In genomic region chr3:127742580-127742979, GRCh38 we compare ENCODE assay signal across 24 cellular contexts.
A peak's percentile ranks its signal among the peaks of the same experiment; 100 is the strongest.
DNase-seq lines count a peak whose midpoint lies in the region; ATAC-seq, FAIRE-seq and TF ChIP-seq lines count a peak whose summit lies in the region.
"Had no signal": no experiment of that assay in that cellular context is flagged by ENCODE, and none has a peak within 500 bp of the region (broad histone marks: within the 10 kb centered on the region; RNA-seq: fewer than 3 reads in every experiment).

No MANE protein-coding gene starts in this region.

- no peak for TF ChIP-seq RAD21 in K562 (CRISPR knock-in tag; conservative IDR thresholded peaks at IDR 0.05 in 1 of 2, IDR thresholded peaks at IDR 0.05 in 1 of 2)

- no peaks in the 10 kb centered on the region for H3F3A ChIP-seq in GM23338 (replicated peaks; ENCODE audit: low read depth)

- no peaks in the 10 kb centered on the region; the same call in 2 of the 3 replicates for H3K9me3 Mint-ChIP-seq in GM23338
- H3K9me3 Mint-ChIP-seq: CD4-positive, alpha-beta memory T cell had no signal

- FAIRE-seq in K562 (lab: Jason Lieb, UNC), result no peak
- FAIRE-seq: GM19239, H54, HTR-8/SVneo, RCC 7860 had no signal

- H3K4me3 Mint-ChIP-seq in GM23338, result no peak overlapping the region
- H3K4me3 Mint-ChIP-seq: CD4-positive, alpha-beta memory T cell had no signal

- no peaks in the 10 kb centered on the region for H3K9me2 ChIP-seq in GM23338 (ENCODE audit: insufficient read depth)

- H3K9me3 ChIP-seq in left ventricle myocardium inferior (replicated peaks) (no peaks in the 10 kb centered on the region), K562 (replicated peaks; ENCODE audit: control insufficient read depth, insufficient read depth, low read depth, low read length) (no peaks in the 10 kb centered on the region), gastroesophageal sphincter (no peaks in the 10 kb centered on the region), stomach (no peaks in the 10 kb centered on the region)
- H3K9me3 ChIP-seq: MG63, SJSA1 had no signal

- POLR2A ChIA-PET in K562 (lab: Yijun Ruan, JAX), result interaction anchor here (1.1 kb wide), 1 partner anchor 17 kb away, joined by 3 read pairs; no protein-coding TSS in a partner anchor

- H3K36me3 ChIP-seq in left ventricle myocardium inferior (no peaks in the 10 kb centered on the region), K562 (ENCODE audit: control insufficient read depth, insufficient read depth, low read length) (no peaks in the 10 kb centered on the region), gastroesophageal sphincter (peaks cover 0 to 11% of the 10 kb centered on the region in 2 donors), stomach (no peaks in the 10 kb centered on the region), GM23338 (ENCODE audit: insufficient read depth) (no peaks in the 10 kb centered on the region)
- H3K36me3 ChIP-seq: SJSA1 had no signal

- 2% methylated on average over 6 of the region's 9 CpGs for WGBS in K562 (ENCODE audit: insufficient coverage, low coverage, missing lambda C conversion rate)
- WGBS in gastroesophageal sphincter (ENCODE audit: low coverage in 1 of 2), 2 donors, result 88 to 90% methylated on average over 6 of the region's 9 CpGs
- WGBS in stomach, 5 donors, result 85 to 93% (median 87%) methylated on average over 8 to 9 of the region's 9 CpGs

- H3K9me1 ChIP-seq in K562 (ENCODE audit: control insufficient read depth, insufficient read depth, low read length), result no peaks in the 10 kb centered on the region

- intact Hi-C loops in left ventricle myocardium inferior (cut with micrococcal nuclease), result loop anchor here (10.0 kb wide), 1 partner anchor 48 kb away; no protein-coding TSS in a partner anchor
- intact Hi-C loops in left cardiac atrium (cut with DNase I), result no loop called here
- intact Hi-C loops in K562 (cut with micrococcal nuclease), result no loop called here
- intact Hi-C loops in stomach (cut with DNase I; ENCODE audit: low total_unique reads), result no loop called here

- H3K27ac ChIP-seq in left ventricle myocardium inferior (replicated peaks) (peak overlapping the region; percentile 96), K562 (ENCODE audit: extremely low read depth, low read depth, low read length) (no peak overlapping the region), gastroesophageal sphincter (peak overlapping the region in 3 of 4 donors; percentile 27 to 73 (median 60)), stomach (peak overlapping the region in 3 of 5 donors; percentile 13 to 51 (median 26)), GM23338 (ENCODE audit: low read depth) (no peak overlapping the region)

- no peak overlapping the region for H3K4me3 ChIP-seq in left ventricle myocardium inferior
- no peak overlapping the region for H3K4me3 ChIP-seq in K562
- H3K4me3 ChIP-seq in gastroesophageal sphincter, result no peak overlapping the region
- no peak overlapping the region for H3K4me3 ChIP-seq in stomach
- no peak overlapping the region for H3K4me3 ChIP-seq in GM23338
- H3K4me3 ChIP-seq: MG63, SJSA1 had no signal

- no peak for DNase-seq in left ventricle myocardium inferior
- DNase-seq in left cardiac atrium, result no peak
- no peak for DNase-seq in K562 (ENCODE audit: extremely low read depth in 1 of 4, low spot score in 3 of 4)
- DNase-seq in stomach, result no peak
- DNase-seq in dedifferentiated amniotic fluid mesenchymal stem cell (ENCODE audit: extremely low spot score), result no peak
- no peak for DNase-seq in DMS 273 treated with DMSO at 0.1 percent for 48 hours (lab: John Stamatoyannopoulos, UW)
- DNase-seq in GM23338 (ENCODE audit: low spot score), result no peak
- DNase-seq: CD4-positive, alpha-beta memory T cell; COR-L47; EL; KBM-7; MG63; NCI-H1105 treated with DMSO at 0.1 percent for 48 hours; NCI-H146; NCI-H1930; NCI-H2107; NCI-H524 treated with DMSO at 0.1 percent for 48 hours; NCI-H774 had no signal

- TF ChIP-seq CTCF in left ventricle myocardium inferior (IDR thresholded peaks at IDR 0.05; ENCODE audit: borderline replicate concordance) (no peak), K562 (IDR thresholded peaks at IDR 0.05 in 2 of 3, conservative IDR thresholded peaks at IDR 0.05 in 1 of 3; ENCODE audit: insufficient read depth in 2 of 3, low read depth in 1 of 3, low read length in 3 of 3) (no peak), gastroesophageal sphincter (IDR thresholded peaks at IDR 0.05) (no peak), stomach (IDR thresholded peaks at IDR 0.05) (no peak), GM23338 (conservative IDR thresholded peaks at IDR 0.05; ENCODE audit: low read depth in 2 of 2) (no peak)

- peaks cover 9% of the 10 kb centered on the region for H3K27me3 Mint-ChIP-seq in GM23338 (ENCODE audit: insufficient read depth, low read depth, poor library complexity)

- H3K4me1 Mint-ChIP-seq in GM23338, result no peaks in the 10 kb centered on the region; the same call in 2 of the 3 replicates

- in situ Hi-C loops in K562 (cut with MboI), result no loop called here

- H3K9ac ChIP-seq in K562 (ENCODE audit: insufficient read depth in 1 of 2, low read depth in 2 of 2, low read length in 2 of 2), result no peak overlapping the region

- H3K27ac Mint-ChIP-seq in GM23338, result no peak overlapping the region
- H3K27ac Mint-ChIP-seq: CD4-positive, alpha-beta memory T cell had no signal

- H3K36me3 Mint-ChIP-seq in GM23338 (ENCODE audit: low read depth), result no peaks in the 10 kb centered on the region
- H3K36me3 Mint-ChIP-seq: CD4-positive, alpha-beta memory T cell had no signal

- H2AFZ ChIP-seq in K562 (ENCODE audit: low read depth, low read length) (no peak overlapping the region), GM23338 (no peak overlapping the region)

- no peak for ATAC-seq in left cardiac atrium
- no peak for ATAC-seq in K562
- ATAC-seq in gastroesophageal sphincter, result no peak
- ATAC-seq in GM23338, result no peak

- H3K27me3 ChIP-seq in left ventricle myocardium inferior (ENCODE audit: low read depth) (no peaks in the 10 kb centered on the region), K562 (ENCODE audit: control insufficient read depth in 2 of 2, insufficient read depth in 2 of 2, low read length in 2 of 2) (peaks cover 18 to 36% of the 10 kb centered on the region in 2 experiments), gastroesophageal sphincter (no peaks in the 10 kb centered on the region), stomach (no peaks in the 10 kb centered on the region), GM23338 (ENCODE audit: insufficient read depth) (no peaks in the 10 kb centered on the region)
- H3K27me3 ChIP-seq: MG63, SJSA1 had no signal

- H3K4me2 ChIP-seq in K562 (ENCODE audit: insufficient read depth, low read length), result no peak overlapping the region
- no peak overlapping the region for H3K4me2 ChIP-seq in GM23338

- H3K79me2 ChIP-seq in K562 (ENCODE audit: control insufficient read depth, insufficient read depth, low read length) (no peaks in the 10 kb centered on the region), GM23338 (replicated peaks; ENCODE audit: insufficient read depth) (no peaks in the 10 kb centered on the region)

- no TSS peak for BruUV-seq in K562 (replicated peaks; lab: Mats Ljungman, UMichigan)

- CTCF ChIA-PET in K562 (lab: Yijun Ruan, JAX; ENCODE audit: low intra/inter-chr PET ratio), result no interaction called here

- H4K20me1 ChIP-seq in K562 (replicated peaks; ENCODE audit: control insufficient read depth, insufficient read depth, low read length), result no peaks in the 10 kb centered on the region
- H4K20me1 ChIP-seq in GM23338 (replicated peaks; ENCODE audit: insufficient read depth), result no peaks in the 10 kb centered on the region

- no peak for TF ChIP-seq EP300 in K562 (IDR thresholded peaks at IDR 0.05; ENCODE audit: low read length)
- no peak for TF ChIP-seq EP300 in gastroesophageal sphincter (IDR thresholded peaks at IDR 0.05)
- no peak for TF ChIP-seq EP300 in stomach (IDR thresholded peaks at IDR 0.05)

- H3K4me1 ChIP-seq in left ventricle myocardium inferior (peaks cover 100% of the 10 kb centered on the region), K562 (replicated peaks in 1 of 2; ENCODE audit: control insufficient read depth in 2 of 2, insufficient read depth in 2 of 2, low read length in 2 of 2) (peaks cover 4 to 14% of the 10 kb centered on the region in 2 experiments; a peak in 4 of 5 replicates), gastroesophageal sphincter (peaks cover 0 to 68% (median 24%) of the 10 kb centered on the region in 3 donors), stomach (peaks cover 28 to 75% (median 47%) of the 10 kb centered on the region in 4 donors), GM23338 (ENCODE audit: insufficient read depth) (no peaks in the 10 kb centered on the region)

- no peak for TF ChIP-seq POLR2A in K562 (conservative IDR thresholded peaks at IDR 0.05)
- no peak for TF ChIP-seq POLR2A in gastroesophageal sphincter (IDR thresholded peaks at IDR 0.05)
- TF ChIP-seq POLR2A in stomach (IDR thresholded peaks at IDR 0.05), result no peak

TF ChIP-seq in K562, 482 proteins besides CTCF, POLR2A, EP300 and RAD21 (continues in another document):
- TF ChIP-seq RCOR1 (IDR thresholded peaks at IDR 0.05; ENCODE audit: borderline replicate concordance in 1 of 2, low read depth in 2 of 2, low read length in 2 of 2), result peak in 1 of 2 experiments; percentile 90; a peak in 3 of 4 replicates
- peak; percentile 44; the same call in 1 of the 2 replicates for TF ChIP-seq MYC (IDR thresholded peaks at IDR 0.05; ENCODE audit: low read depth, low read length)
- no peak for TF ChIP-seq MYC (CRISPR knock-in tag; IDR thresholded peaks at IDR 0.05; ENCODE audit: borderline replicate concordance, low read depth)
- 0 out of 2 replicates have a peak, but pooled peaks have one; percentile 5 for TF ChIP-seq NFE2 (IDR thresholded peaks at IDR 0.05; ENCODE audit: low read depth)
- 0 out of 2 replicates have a peak, but pooled peaks have one; percentile 35 for TF ChIP-seq HDAC2 (IDR thresholded peaks at IDR 0.05)
- TF ChIP-seq KDM1A (IDR thresholded peaks at IDR 0.05), result peak; percentile 80 to 84
- TF ChIP-seq HDAC8 (tag; IDR thresholded peaks at IDR 0.05), result no peak
- no peak for TF ChIP-seq ZNF184 (CRISPR knock-in tag; IDR thresholded peaks at IDR 0.05)
- TF ChIP-seq PTRF (tag; IDR thresholded peaks at IDR 0.05), result no peak

TF ChIP-seq in GM23338, 12 proteins besides CTCF, POLR2A, EP300 and RAD21:
- TF ChIP-seq CREB1 (CRISPR knock-in tag; IDR thresholded peaks at IDR 0.05; ENCODE audit: low read depth) (no peak), POLR2AphosphoS5 (IDR thresholded peaks at IDR 0.05; ENCODE audit: low read depth) (no peak), ZNF114 (CRISPR knock-in tag; IDR thresholded peaks at IDR 0.05) (no peak), STAT1 (IDR thresholded peaks at IDR 0.05; ENCODE audit: unreplicated experiment) (no peak)

Comparison
In these comparisons a context has a peak if more than half of its experiments do, and no peak if none do; other contexts are left out.
1. H3K27ac ChIP-seq: peak in left ventricle myocardium inferior (single experiment), gastroesophageal sphincter (3 of 4) and stomach (3 of 5); none in K562 (single experiment) and GM23338 (single experiment).